In genomic region chr4:67714248-67714583, GRCh38 we compare ENCODE assay signal across 10 cellular contexts. TPM values are rescaled to one million over a fixed set of nuclear protein-coding genes. Genes with fewer than 3 reads are reported as not detected.
DNase-seq lines count a peak whose midpoint lies in the region; ATAC-seq and TF ChIP-seq lines count a peak whose summit lies in the region.
"Had no signal": no experiment of that assay in that cellular context is flagged by ENCODE, and none has a peak within 500 bp of the region (broad histone marks: within the 10 kb centered on the region; RNA-seq: fewer than 3 reads in every experiment).

No MANE protein-coding gene starts in this region.

- H3K4me1 ChIP-seq in foreskin keratinocyte = peaks cover 26% of the 10 kb centered on the region

- ATAC-seq in GM19452 (IDR thresholded peaks at IDR 0.05; ENCODE audit: unreplicated experiment) (peak; percentile 64), HG03565 (IDR thresholded peaks at IDR 0.05; ENCODE audit: unreplicated experiment) (peak; percentile 66), foreskin keratinocyte (peak; percentile 71)

- in situ Hi-C loops in Caki2 (cut with HindIII; ENCODE audit: low pct_unique_long_range_greater_than_20kb, low sequenced_read_pairs) = no loop called here

- TF ChIP-seq CTCF in foreskin keratinocyte (conservative IDR thresholded peaks at IDR 0.05) = no peak

- no peaks in the 10 kb centered on the region for H3K27me3 ChIP-seq in foreskin keratinocyte

- peak; percentile 86 for DNase-seq in Caki2 (ENCODE audit: low read depth)
- DNase-seq in foreskin keratinocyte = no peak
- no peak for DNase-seq in AG08395 (ENCODE audit: low spot score)
- DNase-seq in NCI-H2029 treated with DMSO at 0.1 percent for 48 hours (lab: John Stamatoyannopoulos, UW) = no peak
- no peak for DNase-seq in NCI-H345 (lab: John Stamatoyannopoulos, UW)
- no peak for DNase-seq in SW480 (ENCODE audit: low spot score)
- DNase-seq: NCI-H524 treated with DMSO at 0.1 percent for 48 hours had no signal

- H3K27ac ChIP-seq in foreskin keratinocyte = peak overlapping the region; percentile 69

RNA-seq across cellular contexts. Expression of gene UBA6, which starts 13.3 kb away (rescaled TPM):
- total RNA-seq in Caki2 (2014; rRNA removed; shearing (Covaris generic); ENCODE audit: low replicate concordance) = 71.4 and 123 TPM in 2 replicates
- total RNA-seq in foreskin keratinocyte = 106 and 139 TPM in 2 replicates
- polyA plus RNA-seq in foreskin keratinocyte = 9.2 and 9.7 TPM in 2 replicates

RNA-seq across cellular contexts. Expression of gene GNRHR, which starts 40.0 kb away (rescaled TPM):
- total RNA-seq in Caki2 (2014; rRNA removed; shearing (Covaris generic); ENCODE audit: low replicate concordance) = not detected in 2 replicates
- not detected in 2 replicates for total RNA-seq in foreskin keratinocyte
- polyA plus RNA-seq in foreskin keratinocyte = not detected in 2 replicates
- total RNA-seq: activated CD8-positive, alpha-beta memory T cell treated with anti-CD3 and anti-CD28 coated beads for 36 hours had no signal
